In genomic region chr20:34992751-34993417, GRCh38 we compare ENCODE assay signal across 1 cellular context.
TF ChIP-seq lines count a peak whose summit lies in the region.

No MANE protein-coding gene starts in this region.

TF ChIP-seq in HepG2, 621 proteins besides CTCF, POLR2A, EP300 and RAD21:
- TF ChIP-seq ZFAT (CRISPR knock-in tag; conservative IDR thresholded peaks at IDR 0.05) (no peak), MXD1 (CRISPR knock-in tag; IDR thresholded peaks at IDR 0.05) (0 out of 2 replicates have a peak, but pooled peaks have one; percentile 46), MXI1 (IDR thresholded peaks at IDR 0.05; ENCODE audit: borderline replicate concordance, low read depth, low read length) (no peak), TEF (CRISPR knock-in tag; IDR thresholded peaks at IDR 0.05) (no peak), ZNF572 (CRISPR knock-in tag; IDR thresholded peaks at IDR 0.05) (peak; percentile 57; the same call in 1 of the 2 replicates), MYC (CRISPR knock-in tag; IDR thresholded peaks at IDR 0.05; ENCODE audit: borderline replicate concordance) (0 out of 2 replicates have a peak, but pooled peaks have one; percentile 22), ZNF207 (IDR thresholded peaks at IDR 0.05; ENCODE audit: borderline replicate concordance) (no peak), USF2 (IDR thresholded peaks at IDR 0.05; ENCODE audit: low read depth, low read length) (no peak), USF2 (CRISPR knock-in tag; IDR thresholded peaks at IDR 0.05; ENCODE audit: borderline replicate concordance) (no peak), HNF4G (IDR thresholded peaks at IDR 0.05; ENCODE audit: borderline replicate concordance, low read depth, low read length) (no peak), HNF4G (CRISPR knock-in tag; IDR thresholded peaks at IDR 0.05; ENCODE audit: borderline replicate concordance, low read depth) (0 out of 2 replicates have a peak, but pooled peaks have one; percentile 4), PAF1 (CRISPR knock-in tag; IDR thresholded peaks at IDR 0.05) (peak; percentile 55; the same call in 1 of the 2 replicates)
